In genomic region chr7:131537581-131537980, GRCh38 we compare ENCODE assay signal across 19 cellular contexts. TPM values are rescaled to one million over a fixed set of nuclear protein-coding genes. Genes with fewer than 3 reads are reported as not detected.
DNase-seq lines count a peak whose midpoint lies in the region; ATAC-seq and TF ChIP-seq lines count a peak whose summit lies in the region.
"Had no signal": no experiment of that assay in that cellular context is flagged by ENCODE, and none has a peak within 500 bp of the region (broad histone marks: within the 10 kb centered on the region; RNA-seq: fewer than 3 reads in every experiment).

No MANE protein-coding gene starts in this region.

- no peak overlapping the region for H3K9ac ChIP-seq in BLaER1 treated with 17β-estradiol and CSF1 and Interleukin-3, amounts not matched to agents 10 nM and 100 nM

- H3K36me3 Mint-ChIP-seq in activated CD4-positive, alpha-beta T cell treated with anti-CD3 and anti-CD28 coated beads for 36 hours (ENCODE audit: low read depth): no peaks in the 10 kb centered on the region
- H3K36me3 Mint-ChIP-seq: T-cell had no signal

- H3K27ac ChIP-seq in BLaER1 treated with 17β-estradiol and CSF1 and Interleukin-3, amounts not matched to agents 10 nM and 100 nM: peak overlapping the region in 3 of 11 experiments; percentile 10 to 44 (median 19); a peak in 4 of 22 replicates
- H3K27ac ChIP-seq in body of pancreas: peak overlapping the region; percentile 66 to 86 (median 84)
- H3K27ac ChIP-seq in osteoblast (ENCODE audit: low read depth, low read length): no peak overlapping the region

- DNase-seq in M059J (ENCODE audit: low read depth) (peak; percentile 33), body of pancreas (peak in 1 of 4 donors; percentile 13), osteoblast (ENCODE audit: insufficient read length, low spot score, missing footprints) (peak; percentile 64), germinal center (ENCODE audit: low spot score) (no peak)
- no peak for DNase-seq in activated CD4-positive, alpha-beta T cell treated with anti-CD3 and anti-CD28 coated beads for 36 hours
- DNase-seq in activated naive CD4-positive, alpha-beta T cell (lab: John Stamatoyannopoulos, UW): no peak
- DNase-seq: activated B cell treated with CpG ODN at 0.5 μM for 24 hours; EL; HCEC 1CT; NCI-H1436; NCI-H510A; occipital lobe; PC-3; stimulated activated naive CD8-positive, alpha-beta T cell treated with anti-CD3 and anti-CD28 coated beads, Interleukin-15, Interleukin-2, amounts not matched to agents 100 U/mL and 50 U/mL, for 24 hours; T-cell had no signal

- POLR2A ChIA-PET in activated CD4-positive, alpha-beta T cell treated with anti-CD3 and anti-CD28 coated beads for 36 hours (lab: Charles Lee): interaction anchor here (0.6 kb wide), 1 partner anchor 17 kb away, joined by 5 read pairs; no protein-coding TSS in a partner anchor

- CTCF ChIA-PET in activated CD4-positive, alpha-beta T cell treated with anti-CD3 and anti-CD28 coated beads for 36 hours (lab: Charles Lee): interaction anchor here (0.7 kb wide), 1 partner anchor 14 kb away, joined by 3 read pairs; no protein-coding TSS in a partner anchor

- no peak for ATAC-seq in body of pancreas
- no peak for ATAC-seq in activated CD4-positive, alpha-beta T cell treated with anti-CD3 and anti-CD28 coated beads for 36 hours
- ATAC-seq in GM21447 (IDR thresholded peaks at IDR 0.05; ENCODE audit: unreplicated experiment): no peak
- ATAC-seq: GM12878; stimulated activated naive CD8-positive, alpha-beta T cell treated with anti-CD3 and anti-CD28 coated beads, Interleukin-15, Interleukin-2, amounts not matched to agents 100 U/mL and 50 U/mL, for 24 hours; T-cell had no signal

- no peak overlapping the region for H3K27ac Mint-ChIP-seq in activated CD4-positive, alpha-beta T cell treated with anti-CD3 and anti-CD28 coated beads for 36 hours
- H3K27ac Mint-ChIP-seq: activated B cell treated with CpG ODN at 0.5 μM for 24 hours, T-cell had no signal

- no peaks in the 10 kb centered on the region for H3K27me3 Mint-ChIP-seq in activated CD4-positive, alpha-beta T cell treated with anti-CD3 and anti-CD28 coated beads for 36 hours
- H3K27me3 Mint-ChIP-seq: activated B cell treated with CpG ODN at 0.5 μM for 24 hours had no signal

- no peaks in the 10 kb centered on the region for H3K9me3 ChIP-seq in BLaER1 treated with 17β-estradiol and CSF1 and Interleukin-3, amounts not matched to agents 10 nM and 100 nM (replicated peaks in 1 of 11)
- H3K9me3 ChIP-seq in body of pancreas (no peaks in the 10 kb centered on the region), osteoblast (ENCODE audit: low read depth, low read length) (no peaks in the 10 kb centered on the region)

- no peaks in the 10 kb centered on the region; a peak in 2 of 22 replicates for H4K20me1 ChIP-seq in BLaER1 treated with 17β-estradiol and CSF1 and Interleukin-3, amounts not matched to agents 10 nM and 100 nM
- no peaks in the 10 kb centered on the region for H4K20me1 ChIP-seq in osteoblast (ENCODE audit: insufficient read depth, low read length)

- no peak overlapping the region for H3K4me3 Mint-ChIP-seq in activated CD4-positive, alpha-beta T cell treated with anti-CD3 and anti-CD28 coated beads for 36 hours
- H3K4me3 Mint-ChIP-seq: activated B cell treated with CpG ODN at 0.5 μM for 24 hours, T-cell had no signal

- no peak for TF ChIP-seq POLR2A in body of pancreas (IDR thresholded peaks at IDR 0.05)

- no peaks in the 10 kb centered on the region for H3K36me3 ChIP-seq in BLaER1 treated with 17β-estradiol and CSF1 and Interleukin-3, amounts not matched to agents 10 nM and 100 nM
- H3K36me3 ChIP-seq in body of pancreas (replicated peaks in 1 of 2; ENCODE audit: insufficient read depth in 1 of 2, low read depth in 2 of 2) (no peaks in the 10 kb centered on the region), osteoblast (ENCODE audit: insufficient read depth, low read length) (no peaks in the 10 kb centered on the region)

- H3K4me3 ChIP-seq in BLaER1 treated with 17β-estradiol and CSF1 and Interleukin-3, amounts not matched to agents 10 nM and 100 nM: no peak overlapping the region
- H3K4me3 ChIP-seq in body of pancreas: no peak overlapping the region
- no peak overlapping the region for H3K4me3 ChIP-seq in osteoblast (ENCODE audit: insufficient read depth, low read length)
- H3K4me3 ChIP-seq: GM12878, lung had no signal

- H3K79me2 ChIP-seq in osteoblast (ENCODE audit: insufficient read depth, low read length): peaks cover 43% of the 10 kb centered on the region

- WGBS in body of pancreas, 2 donors: 75% methylated on average over 9 to 11 of the region's 12 CpGs

- H3K4me1 ChIP-seq in BLaER1 treated with 17β-estradiol and CSF1 and Interleukin-3, amounts not matched to agents 10 nM and 100 nM: peaks cover 0 to 56% (median 45%) of the 10 kb centered on the region in 10 experiments; a peak in 16 of 20 replicates
- peaks cover 100% of the 10 kb centered on the region for H3K4me1 ChIP-seq in body of pancreas
- H3K4me1 ChIP-seq in osteoblast (ENCODE audit: insufficient read depth, low read length): peaks cover 10% of the 10 kb centered on the region

- no peaks in the 10 kb centered on the region for H3K27me3 ChIP-seq in BLaER1 treated with 17β-estradiol and CSF1 and Interleukin-3, amounts not matched to agents 10 nM and 100 nM
- H3K27me3 ChIP-seq in body of pancreas (no peaks in the 10 kb centered on the region), osteoblast (ENCODE audit: insufficient read depth, low read length) (no peaks in the 10 kb centered on the region)

- H3K9me3 Mint-ChIP-seq in activated CD4-positive, alpha-beta T cell treated with anti-CD3 and anti-CD28 coated beads for 36 hours (ENCODE audit: low read depth): no peaks in the 10 kb centered on the region
- H3K9me3 Mint-ChIP-seq: activated B cell treated with CpG ODN at 0.5 μM for 24 hours, T-cell had no signal

- peak overlapping the region in 8 of 11 experiments; percentile 26 to 71 (median 54); a peak in 15 of 22 replicates for H3K4me2 ChIP-seq in BLaER1 treated with 17β-estradiol and CSF1 and Interleukin-3, amounts not matched to agents 10 nM and 100 nM
- no peak overlapping the region for H3K4me2 ChIP-seq in osteoblast (ENCODE audit: insufficient read depth, low read length)

- no peak for TF ChIP-seq CTCF in body of pancreas (IDR thresholded peaks at IDR 0.05)
- no peak for TF ChIP-seq CTCF in osteoblast (IDR thresholded peaks at IDR 0.05; ENCODE audit: extremely low read depth, low read depth, low read length)

- H2AFZ ChIP-seq in osteoblast (ENCODE audit: low read length): no peak overlapping the region

- H3K4me1 Mint-ChIP-seq in activated CD4-positive, alpha-beta T cell treated with anti-CD3 and anti-CD28 coated beads for 36 hours: no peaks in the 10 kb centered on the region
- H3K4me1 Mint-ChIP-seq: activated B cell treated with CpG ODN at 0.5 μM for 24 hours, T-cell had no signal

- intact Hi-C loops in body of pancreas (cut with DNase I): no loop called here
- intact Hi-C loops in activated CD4-positive, alpha-beta T cell treated with anti-CD3 and anti-CD28 coated beads for 36 hours (cut with DNase I, micrococcal nuclease): no loop called here

RNA-seq across cellular contexts. Expression of gene PODXL, which starts 18.8 kb away (rescaled TPM):
- 27.2 and 50.6 TPM in 2 replicates for total RNA-seq in M059J (2014; rRNA removed; shearing (Covaris generic))
- total RNA-seq in body of pancreas (100 to 1,000 TPM in 1 of 2 donors, 10 to 100 TPM in 1; 36.9 to 106 TPM), osteoblast (0.88 and 1.4 TPM in 2 replicates)
- under 1 TPM; 0.48 to 0.49 TPM for total RNA-seq in activated CD4-positive, alpha-beta T cell treated with anti-CD3 and anti-CD28 coated beads for 36 hours

Comparison
In these comparisons a context has a peak if more than half of its experiments do, and no peak if none do; other contexts are left out.
1. DNase-seq: peak in M059J (single experiment) and osteoblast (single experiment); none in activated CD4-positive, alpha-beta T cell treated with anti-CD3 and anti-CD28 coated beads for 36 hours (single experiment), activated naive CD4-positive, alpha-beta T cell (0 of 4) and germinal center (single experiment).
2. RNA of gene PODXL, which starts 18.8 kb away (total RNA-seq): 36.9 to 106 TPM in body of pancreas and 27.2 to 50.6 TPM in M059J; 0.88 to 1.4 TPM in osteoblast and 0.48 to 0.49 TPM in activated CD4-positive, alpha-beta T cell treated with anti-CD3 and anti-CD28 coated beads for 36 hours; every median in the first group is over 10 times any median in the second.